Comparison of ENCODE assay signal across 24 cellular contexts in genomic region chr20:2809690-2810089, GRCh38. TPM values are rescaled to one million over a fixed set of nuclear protein-coding genes. Genes with fewer than 3 reads are reported as not detected.
"Had no signal": no experiment of that assay in that cellular context is flagged by ENCODE, and none has a peak within 500 bp of the region (broad histone marks: within the 10 kb centered on the region; RNA-seq: fewer than 3 reads in every experiment).

No MANE protein-coding gene starts in this region.

- H3K27ac ChIP-seq: colonic mucosa, heart right ventricle, ovary, upper lobe of left lung, uterus had no signal

- H3K9me3 ChIP-seq: colonic mucosa, ovary, upper lobe of left lung, uterus had no signal

- H3K27me3 ChIP-seq: ovary, uterus had no signal

- ATAC-seq: esophagus mucosa; heart right ventricle; left cardiac atrium; naive thymus-derived CD4-positive, alpha-beta T cell; right cardiac atrium had no signal

- H3K4me3 Mint-ChIP-seq: neural crest cell had no signal

- H3K4me3 ChIP-seq: colonic mucosa, heart right ventricle, ovary, upper lobe of left lung, uterus had no signal

- H3K27ac Mint-ChIP-seq: naive thymus-derived CD4-positive, alpha-beta T cell had no signal

- DNase-seq: effector CD4-positive, alpha-beta T cell; heart right ventricle; hypothalamus; left cardiac atrium; mesendoderm; naive thymus-derived CD4-positive, alpha-beta T cell; ovary; right cardiac atrium; stimulated activated CD4-positive, alpha-beta T cell treated with anti-CD3 and anti-CD28 coated beads, Interleukin-12 subunit alpha, Interleukin-12 subunit beta, amount 100 ng/mL, for 4 hours; stimulated activated naive CD4-positive, alpha-beta T cell; uterus had no signal

RNA-seq across cellular contexts. Expression of gene C20orf141, which starts 5.1 kb away (rescaled TPM):
- total RNA-seq: cerebellum; colonic mucosa; dermis microvascular lymphatic vessel endothelial cell; esophagus mucosa; fibroblast of lung; frontal cortex; glomerular endothelial cell; heart right ventricle; left cardiac atrium; liver; lung microvascular endothelial cell; mononuclear cell; naive thymus-derived CD4-positive, alpha-beta T cell; neural crest cell; posterior vena cava; right cardiac atrium; upper lobe of left lung; uterus had no signal

RNA-seq across cellular contexts. Expression of gene TMEM239, which starts 6.5 kb away (rescaled TPM):
- total RNA-seq: cerebellum; colonic mucosa; dermis microvascular lymphatic vessel endothelial cell; esophagus mucosa; fibroblast of lung; frontal cortex; glomerular endothelial cell; heart right ventricle; left cardiac atrium; liver; lung microvascular endothelial cell; mononuclear cell; naive thymus-derived CD4-positive, alpha-beta T cell; neural crest cell; ovary; posterior vena cava; right cardiac atrium; upper lobe of left lung; uterus had no signal
